ENCODE assay signal across 16 cellular contexts in the genomic region with DNA sequence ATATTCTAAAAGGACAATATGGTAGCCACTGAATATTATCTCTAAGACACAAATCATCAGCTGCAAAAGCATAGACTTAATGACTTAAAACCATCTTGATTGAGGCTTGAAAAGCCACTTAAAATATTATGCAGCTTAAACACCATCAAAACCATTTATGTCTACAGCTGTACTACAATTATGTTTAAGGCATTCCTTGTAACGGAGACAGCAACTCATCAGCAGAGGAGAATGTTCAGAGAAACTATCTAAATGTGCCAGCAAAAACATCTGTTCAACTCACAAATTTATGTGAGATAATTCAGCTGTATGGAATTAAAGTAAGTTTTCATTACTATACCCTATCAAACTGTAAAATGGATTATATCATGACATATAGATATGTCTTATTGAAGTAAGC.
"Had no signal": no experiment of that assay in that cellular context is flagged by ENCODE, and none has a peak within 500 bp of the region (broad histone marks: within the 10 kb centered on the region; RNA-seq: fewer than 3 reads in every experiment).

No MANE protein-coding gene starts in this region.

- H3K27ac ChIP-seq: cardiac muscle cell, dorsolateral prefrontal cortex, heart right ventricle, left lung, tibial nerve had no signal

- ATAC-seq: activated CD4-positive, CD25-positive, alpha-beta regulatory T cell treated with anti-CD3 and anti-CD28 coated beads, Interleukin-2, amount 50 U/mL, for 24 hours; left lung had no signal

- DNase-seq: activated CD8-positive, alpha-beta memory T cell treated with anti-CD3 and anti-CD28 coated beads for 24 hours; activated CD8-positive, alpha-beta memory T cell treated with anti-CD3 and anti-CD28 coated beads, Interleukin-2, amount 50 U/mL, for 48 hours; activated effector memory CD4-positive, alpha-beta T cell treated with Interleukin-2 at 50 U/mL for 16 hours; activated naive CD4-positive, alpha-beta T cell treated with anti-CD3 and anti-CD28 coated beads, Interleukin-2, amount 10 ng/mL, durations not matched to agents 7 days and 5 days; activated T-cell treated with anti-CD3 and anti-CD28 coated beads, Interleukin-2, amount 50 U/mL, for 48 hours; dorsolateral prefrontal cortex; heart right ventricle; left lung; occipital lobe; stimulated activated CD4-positive, alpha-beta T cell treated with anti-CD3 and anti-CD28 coated beads, Interleukin-15, amount 100 ng/mL, for 24 hours; stimulated activated CD4-positive, alpha-beta T cell treated with anti-CD3 and anti-CD28 coated beads, Interleukin-2, amount 100 ng/mL, for 48 hours; T-helper 1 cell; T-helper 9 cell had no signal

- H3K36me3 ChIP-seq: cardiac muscle cell, heart right ventricle, left lung, tibial nerve had no signal

- H3K9me3 ChIP-seq: heart right ventricle, left lung, tibial nerve had no signal

- H3K4me1 ChIP-seq: heart right ventricle, left lung had no signal

- H3K4me3 ChIP-seq: cardiac muscle cell, dorsolateral prefrontal cortex, heart right ventricle, left lung, tibial nerve had no signal

- H3K27me3 ChIP-seq: cardiac muscle cell, dorsolateral prefrontal cortex, heart right ventricle, left lung, tibial nerve had no signal
